In genomic region chr2:143885461-143885860, GRCh38 we compare ENCODE assay signal across 27 cellular contexts.
A peak's percentile ranks its signal among the peaks of the same experiment; 100 is the strongest.
DNase-seq lines count a peak whose midpoint lies in the region; ATAC-seq, FAIRE-seq and TF ChIP-seq lines count a peak whose summit lies in the region.
"Had no signal": no experiment of that assay in that cellular context is flagged by ENCODE, and none has a peak within 500 bp of the region (broad histone marks: within the 10 kb centered on the region; RNA-seq: fewer than 3 reads in every experiment).

No MANE protein-coding gene starts in this region.

- DNase-seq in H54 (ENCODE audit: insufficient read length, low spot score): peak; percentile 38
- peak; percentile 67 for DNase-seq in RCC 7860 (ENCODE audit: low spot score)
- DNase-seq in epithelial cell of proximal tubule (ENCODE audit: low read depth): peak; percentile 38
- peak; percentile 75 for DNase-seq in renal cortical epithelial cell (ENCODE audit: low read depth)
- no peak for DNase-seq in amygdala (lab: John Stamatoyannopoulos, UW)
- DNase-seq: activated CD4-positive, alpha-beta memory T cell treated with anti-CD3 and anti-CD28 coated beads for 36 hours; activated CD8-positive, alpha-beta memory T cell treated with anti-CD3 and anti-CD28 coated beads, Interleukin-2, amount 50 U/mL, for 4 hours; anterior cingulate cortex; dermis blood vessel endothelial cell; DMS79; Kasumi-1; mucosa of descending colon; NCI-H1048; NCI-H1694 treated with DMSO at 0.1 percent for 48 hours; NCI-H524 treated with DMSO at 0.1 percent for 48 hours; NK-92 treated with Interleukin-12 subunit alpha and Interleukin-12 subunit beta, amount 100 ng/mL, for 24 hours; SJCRH30; stimulated activated CD4-positive, alpha-beta T cell treated with anti-CD3 and anti-CD28 coated beads, Interleukin-2, amount 100 ng/mL, for 24 hours; T-cell had no signal

- no peak overlapping the region for H3K4me3 ChIP-seq in epithelial cell of proximal tubule (ENCODE audit: low read depth, low read length)
- H3K4me3 ChIP-seq: lung, mucosa of descending colon, SJCRH30, smooth muscle cell, tibial nerve had no signal

- TF ChIP-seq CTCF in epithelial cell of proximal tubule (conservative IDR thresholded peaks at IDR 0.05; ENCODE audit: low read depth, low read length): no peak

- ATAC-seq in HG02798 (IDR thresholded peaks at IDR 0.05; ENCODE audit: poor library complexity, unreplicated experiment) (no peak), GM21447 (IDR thresholded peaks at IDR 0.05; ENCODE audit: unreplicated experiment) (no peak)
- ATAC-seq: HepG2; mucosa of descending colon; natural killer cell treated with Interleukin-12 subunit alpha and Interleukin-12 subunit beta and Interleukin-15 and Interleukin-18, amount 100 ng/mL, for 72 hours; Panc1; T-cell had no signal

- peak; percentile 84 for FAIRE-seq in H54 (lab: Jason Lieb, UNC)
- FAIRE-seq in RCC 7860 (lab: Jason Lieb, UNC): peak; percentile 86
- FAIRE-seq: HepG2 had no signal

- no peak for TF ChIP-seq POLR2A in H54 (IDR thresholded peaks at IDR 0.05; ENCODE audit: low read depth, low read length)

Comparison
In these comparisons a context has a peak if more than half of its experiments do, and no peak if none do; other contexts are left out.
1. DNase-seq: peak in H54 (single experiment), RCC 7860 (single experiment), epithelial cell of proximal tubule (single experiment) and renal cortical epithelial cell (single experiment); none in amygdala (0 of 56).